9 cellular contexts compared by ENCODE assay signal in the genomic region with DNA sequence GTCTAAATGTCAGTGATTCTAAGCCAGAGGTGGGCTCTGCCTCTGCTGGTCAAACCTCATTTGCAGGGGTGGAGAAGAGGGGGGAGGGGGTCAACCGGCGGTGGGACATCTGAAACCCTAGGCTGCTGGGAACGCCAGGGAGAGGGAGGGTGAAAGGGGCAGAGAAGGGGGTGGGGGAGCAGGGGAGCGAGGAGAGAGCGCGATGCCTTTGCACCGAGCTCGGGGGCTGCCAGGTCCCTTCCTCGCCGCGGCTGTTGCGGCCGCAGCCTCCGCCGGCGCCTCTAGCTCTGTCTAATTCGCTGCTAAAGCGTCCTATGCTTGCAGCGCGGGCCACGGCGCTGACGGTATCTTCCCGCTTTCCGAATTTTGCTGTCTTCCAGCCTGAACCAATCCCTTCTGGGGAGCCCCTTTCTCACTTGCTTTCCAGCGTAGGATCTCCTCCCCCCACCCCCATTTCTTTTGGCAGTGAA. TPM values are rescaled to one million over a fixed set of nuclear protein-coding genes. Genes with fewer than 3 reads are reported as not detected.
DNase-seq lines count a peak whose midpoint lies in the region; ATAC-seq and TF ChIP-seq lines count a peak whose summit lies in the region.
"Had no signal": no experiment of that assay in that cellular context is flagged by ENCODE, and none has a peak within 500 bp of the region (broad histone marks: within the 10 kb centered on the region; RNA-seq: fewer than 3 reads in every experiment).

A gene (minus strand): TSS at position 11 of the 470 bp plus-strand sequence. CDS start 738 bp downstream, outside the sequence.

- ATAC-seq in heart left ventricle: peak in 3 of 4 donors; percentile 61 to 81 (median 67)

- H3K36me3 ChIP-seq in heart left ventricle (no peaks in the 10 kb centered on the region), trophoblast cell (ENCODE audit: control insufficient read depth in 1 of 2, insufficient read depth in 2 of 2, low read length in 2 of 2) (no peaks in the 10 kb centered on the region)

- H3K79me2 ChIP-seq in trophoblast cell (ENCODE audit: control insufficient read depth, insufficient read depth, low read length, poor library complexity): no peaks in the 10 kb centered on the region

- H2BK5ac ChIP-seq in trophoblast cell (ENCODE audit: low read depth, low read length, poor library complexity): no peak within 1 kb of the TSS

- no peak within 1 kb of the TSS for H2AFZ ChIP-seq in trophoblast cell (ENCODE audit: insufficient read depth, low read length, poor library complexity)

- H3K4me1 ChIP-seq in heart left ventricle (peaks cover 0 to 22% (median 0%) of the 10 kb centered on the region in 12 donors), trophoblast cell (ENCODE audit: control insufficient read depth in 1 of 2, insufficient read depth in 2 of 2, low read length in 2 of 2) (peaks cover 5 to 13% of the 10 kb centered on the region in 2 experiments)

- 0 to 1% (median 1%) methylated on average over 26 of the region's 26 CpGs for WGBS in heart left ventricle, 4 donors
- no CpG with 5 or more reads among the region's 26 CpGs for WGBS in trophoblast cell (ENCODE audit: extremely low coverage, insufficient coverage, insufficient read length)

- H2AK5ac ChIP-seq in trophoblast cell (ENCODE audit: low read length): no peak within 1 kb of the TSS

- peak; percentile 60 for DNase-seq in ELF-1 (ENCODE audit: low read depth, low spot score)
- DNase-seq in RPMI8226: peak; percentile 13
- DNase-seq in heart left ventricle: peak in 4 of 5 donors; percentile 4 to 60 (median 25)
- no peak for DNase-seq in trophoblast cell
- no peak for DNase-seq in effector CD8-positive, alpha-beta T cell (lab: John Stamatoyannopoulos, UW)
- no peak for DNase-seq in activated CD8-positive, alpha-beta memory T cell treated with anti-CD3 and anti-CD28 coated beads, Interleukin-2, amount 50 U/mL, for 4 hours
- DNase-seq in effector CD4-positive, alpha-beta T cell: no peak
- no peak for DNase-seq in NCI-H2227 (lab: John Stamatoyannopoulos, UW; ENCODE audit: unreplicated experiment)

- TF ChIP-seq CTCF in heart left ventricle (IDR thresholded peaks at IDR 0.05): no peak

- H3K4me3 ChIP-seq in heart left ventricle: peak within 1 kb of the TSS in 11 of 12 donors; percentile 20 to 59 (median 46)
- peak within 1 kb of the TSS; percentile 61 for H3K4me3 ChIP-seq in trophoblast cell (ENCODE audit: low read depth, low read length)

- no peak within 1 kb of the TSS for H3K18ac ChIP-seq in trophoblast cell (ENCODE audit: low read length)

- H3K27ac ChIP-seq in heart left ventricle: peak within 1 kb of the TSS in 2 of 12 donors; percentile 26 to 82
- H3K27ac ChIP-seq in trophoblast cell (ENCODE audit: low read depth, low read length): no peak within 1 kb of the TSS
- H3K27ac ChIP-seq: VCaP had no signal

- H3K9ac ChIP-seq in trophoblast cell (ENCODE audit: low read length): no peak within 1 kb of the TSS

- intact Hi-C loops in heart left ventricle (cut with DNase I): no loop called here

- H4K8ac ChIP-seq in trophoblast cell (ENCODE audit: low read depth, low read length): no peak within 1 kb of the TSS

- H3K27me3 ChIP-seq in heart left ventricle (peaks cover 0 to 61% (median 20%) of the 10 kb centered on the region in 9 donors), trophoblast cell (ENCODE audit: insufficient read depth, low read length) (peaks cover 20% of the 10 kb centered on the region)

- no peak within 1 kb of the TSS for H2BK120ac ChIP-seq in trophoblast cell (ENCODE audit: insufficient read depth, low read length, poor library complexity)

- H3K9me3 ChIP-seq in heart left ventricle (no peaks in the 10 kb centered on the region), trophoblast cell (ENCODE audit: insufficient read depth, low read depth, low read length) (no peaks in the 10 kb centered on the region)

- no peaks in the 10 kb centered on the region for H3K79me1 ChIP-seq in trophoblast cell (ENCODE audit: low read length)

- H3K4ac ChIP-seq in trophoblast cell (ENCODE audit: low read depth, low read length): no peak within 1 kb of the TSS

- no peak for TF ChIP-seq POLR2A in heart left ventricle (IDR thresholded peaks at IDR 0.05)

- H4K91ac ChIP-seq in trophoblast cell (ENCODE audit: low read depth, low read length): no peak within 1 kb of the TSS

- H3K14ac ChIP-seq in trophoblast cell (ENCODE audit: low read length): no peak within 1 kb of the TSS

- no peak within 1 kb of the TSS for H4K12ac ChIP-seq in trophoblast cell (ENCODE audit: low read depth, low read length)

- H2BK12ac ChIP-seq in trophoblast cell (ENCODE audit: low read length): no peak within 1 kb of the TSS

- no peak within 1 kb of the TSS for H3K23ac ChIP-seq in trophoblast cell (ENCODE audit: low read length)

- peak within 1 kb of the TSS; percentile 76 for H3K4me2 ChIP-seq in trophoblast cell (ENCODE audit: low read length)

RNA-seq across cellular contexts. Expression of the gene that starts here (rescaled TPM):
- 1 to 10 TPM in 3 of 9 donors, under 1 TPM in 5, not detected in 1; 0.15 to 2.6 (median 0.65) TPM for total RNA-seq in heart left ventricle
- polyA plus RNA-seq in heart left ventricle: under 1 TPM; 0.27 to 0.42 TPM
- polyA plus RNA-seq in trophoblast cell (2013): 0.19 TPM in 2 replicates

Comparison
In these comparisons a context has a peak if more than half of its experiments do, and no peak if none do; other contexts are left out.
1. DNase-seq: peak in ELF-1 (single experiment), RPMI8226 (single experiment) and heart left ventricle (4 of 5); none in trophoblast cell (0 of 2), effector CD8-positive, alpha-beta T cell (single experiment), activated CD8-positive, alpha-beta memory T cell treated with anti-CD3 and anti-CD28 coated beads, Interleukin-2, amount 50 U/mL, for 4 hours (single experiment), effector CD4-positive, alpha-beta T cell (single experiment) and NCI-H2227 (single experiment).